Comparison of ENCODE assay signal across 27 cellular contexts in genomic region chr21:36178349-36178748, GRCh38. TPM values are rescaled to one million over a fixed set of nuclear protein-coding genes. Genes with fewer than 3 reads are reported as not detected.
"Had no signal": no experiment of that assay in that cellular context is flagged by ENCODE, and none has a peak within 500 bp of the region (broad histone marks: within the 10 kb centered on the region; RNA-seq: fewer than 3 reads in every experiment).

No MANE protein-coding gene starts in this region.

- H3K27ac ChIP-seq: ascending aorta, cardiac muscle cell, pancreas, prostate gland, skin epidermis, upper lobe of left lung had no signal

- H3K27me3 Mint-ChIP-seq: activated B cell treated with CpG ODN at 0.5 μM for 24 hours; activated naive CD4-positive, alpha-beta T cell treated with anti-CD3 and anti-CD28 coated beads, Interleukin-2, amount 10 ng/mL, durations not matched to agents 7 days and 5 days; activated naive CD8-positive, alpha-beta T cell treated with anti-CD3 and anti-CD28 coated beads, Interleukin-2, amount 10 ng/mL, durations not matched to agents 7 days and 5 days; brain; stimulated activated naive CD8-positive, alpha-beta T cell treated with anti-CD3 and anti-CD28 coated beads, Interleukin-15, Interleukin-2, amounts not matched to agents 100 ng/mL and 50 ng/mL, for 24 hours had no signal

- H3K9me3 ChIP-seq: ascending aorta, pancreas, prostate gland, upper lobe of left lung had no signal

- H3K4me1 ChIP-seq: ascending aorta, pancreas, prostate gland had no signal

- H3K4me3 Mint-ChIP-seq: activated B cell treated with CpG ODN at 0.5 μM for 24 hours; activated naive CD4-positive, alpha-beta T cell treated with anti-CD3 and anti-CD28 coated beads, Interleukin-2, amount 10 ng/mL, durations not matched to agents 7 days and 5 days; activated naive CD8-positive, alpha-beta T cell treated with anti-CD3 and anti-CD28 coated beads, Interleukin-2, amount 10 ng/mL, durations not matched to agents 7 days and 5 days; activated T-helper 1 cell treated with anti-CD3 and anti-CD28 coated beads, Interleukin-12 subunit alpha, Interleukin-12 subunit beta, Interleukin-2, Interleukin-4 antibody, amounts not matched to agents 30 ng/mL and 10 ng/mL and 1 ng/mL, durations not matched to agents 14 hours and 24 hours and 36 hours; brain; nephron; stimulated activated naive CD8-positive, alpha-beta T cell treated with anti-CD3 and anti-CD28 coated beads, Interleukin-15, Interleukin-2, amounts not matched to agents 100 ng/mL and 50 ng/mL, for 24 hours; T-helper 2 cell treated with Interferon-gamma antibody and Interleukin-4, amounts not matched to agents 5 μg/mL and 100 μg/mL, for 36 hours had no signal

- H3K9me3 Mint-ChIP-seq: activated naive CD4-positive, alpha-beta T cell treated with anti-CD3 and anti-CD28 coated beads, Interleukin-2, amount 10 ng/mL, durations not matched to agents 7 days and 5 days; activated naive CD8-positive, alpha-beta T cell treated with anti-CD3 and anti-CD28 coated beads, Interleukin-2, amount 10 ng/mL, durations not matched to agents 7 days and 5 days; activated T-helper 1 cell treated with anti-CD3 and anti-CD28 coated beads, Interleukin-12 subunit alpha, Interleukin-12 subunit beta, Interleukin-2, Interleukin-4 antibody, amounts not matched to agents 30 ng/mL and 10 ng/mL and 1 ng/mL, durations not matched to agents 14 hours and 24 hours and 36 hours; stimulated activated naive CD8-positive, alpha-beta T cell treated with anti-CD3 and anti-CD28 coated beads, Interleukin-15, Interleukin-2, amounts not matched to agents 100 ng/mL and 50 ng/mL, for 24 hours; T-helper 2 cell treated with Interferon-gamma antibody and Interleukin-4, amounts not matched to agents 5 μg/mL and 100 μg/mL, for 36 hours had no signal

- H3K27ac Mint-ChIP-seq: activated B cell treated with CpG ODN at 0.5 μM for 24 hours; activated naive CD4-positive, alpha-beta T cell treated with anti-CD3 and anti-CD28 coated beads, Interleukin-2, amount 10 ng/mL, durations not matched to agents 7 days and 5 days; activated naive CD8-positive, alpha-beta T cell treated with anti-CD3 and anti-CD28 coated beads, Interleukin-2, amount 10 ng/mL, durations not matched to agents 7 days and 5 days; activated T-helper 1 cell treated with anti-CD3 and anti-CD28 coated beads, Interleukin-12 subunit alpha, Interleukin-12 subunit beta, Interleukin-2, Interleukin-4 antibody, amounts not matched to agents 30 ng/mL and 10 ng/mL and 1 ng/mL, durations not matched to agents 14 hours and 24 hours and 36 hours; brain; nephron; stimulated activated naive CD8-positive, alpha-beta T cell treated with anti-CD3 and anti-CD28 coated beads, Interleukin-15, Interleukin-2, amounts not matched to agents 100 ng/mL and 50 ng/mL, for 24 hours had no signal

- H3K4me3 ChIP-seq: ascending aorta, cardiac muscle cell, pancreas, prostate gland, skin epidermis, upper lobe of left lung had no signal

- H3K27me3 ChIP-seq: ascending aorta, cardiac muscle cell, pancreas, upper lobe of left lung had no signal

- ATAC-seq: left cardiac atrium, sciatic nerve had no signal

- H3K36me3 ChIP-seq: ascending aorta, cardiac muscle cell, pancreas, prostate gland, upper lobe of left lung had no signal

- H3K4me1 Mint-ChIP-seq: brain, nephron had no signal

- DNase-seq: activated B cell treated with CpG ODN at 0.5 μM for 24 hours; activated CD4-positive, alpha-beta T cell treated with anti-CD3 and anti-CD28 coated beads, Interleukin-2, amount 50 U/mL, for 4 hours; activated CD8-positive, alpha-beta memory T cell treated with anti-CD3 and anti-CD28 coated beads, Interleukin-2, amount 50 U/mL, for 4 hours; activated gamma-delta T cell; activated naive CD4-positive, alpha-beta T cell treated with anti-CD3 and anti-CD28 coated beads, Interleukin-2, amount 10 ng/mL, durations not matched to agents 7 days and 5 days; activated naive CD8-positive, alpha-beta T cell treated with anti-CD3 and anti-CD28 coated beads, Interleukin-2, amount 10 ng/mL, durations not matched to agents 7 days and 5 days; activated T-cell treated with anti-CD3 and anti-CD28 coated beads, Interleukin-2, amount 50 U/mL, for 1 hour; cortex of kidney; foreskin fibroblast; hippocampal formation; left cardiac atrium; mammary epithelial cell; pancreas; retina; stimulated activated CD4-positive, alpha-beta T cell treated with anti-CD3 and anti-CD28 coated beads, Interleukin-12 subunit alpha, Interleukin-12 subunit beta, amount 100 ng/mL, for 4 hours; stimulated activated CD4-positive, alpha-beta T cell treated with anti-CD3 and anti-CD28 coated beads, Interleukin-4, amount 100 ng/mL, for 1 hour; upper lobe of left lung had no signal

RNA-seq across cellular contexts. Expression of gene CBR3, which starts 43.5 kb away (rescaled TPM):
- total RNA-seq: cardiac muscle cell had no signal
- polyA plus RNA-seq: cardiac muscle cell had no signal
